ENCODE assay signal across 8 cellular contexts in genomic region chr9:114405294-114406034, GRCh38. TPM values are rescaled to one million over a fixed set of nuclear protein-coding genes. Genes with fewer than 3 reads are reported as not detected.
DNase-seq lines count a peak whose midpoint lies in the region; ATAC-seq and TF ChIP-seq lines count a peak whose summit lies in the region.

No MANE protein-coding gene starts in this region.

- H3K9me3 ChIP-seq in BLaER1 (no peaks in the 10 kb centered on the region), colonic mucosa (no peaks in the 10 kb centered on the region), right lobe of liver (no peaks in the 10 kb centered on the region)

- H4K20me1 ChIP-seq in BLaER1: no peaks in the 10 kb centered on the region

- intact Hi-C loops in colonic mucosa (cut with DNase I): loop anchor here (2.0 to 10.0 kb wide), 4 partner anchors 79 to 607 kb away; no protein-coding TSS in a partner anchor
- intact Hi-C loops in right lobe of liver (cut with DNase I): loop anchor here (10.0 kb wide), 1 partner anchor 249 kb away; the partner anchor contains the start of gene TEX53 (in 2 of the 2)

- peak overlapping the region; percentile 16; the same call in 1 of the 2 replicates for H3K4me2 ChIP-seq in BLaER1

- H3K27ac ChIP-seq in BLaER1 (0 out of 2 replicates have a peak overlapping the region, but pooled peaks have one; percentile 25), colonic mucosa (no peak overlapping the region), right lobe of liver (no peak overlapping the region)

- WGBS in right lobe of liver (ENCODE audit: insufficient coverage, low coverage, low lambda C conversion rate, missing lambda C conversion rate): 33% methylated on average over 6 of the region's 15 CpGs

- TF ChIP-seq CTCF in colonic mucosa (IDR thresholded peaks at IDR 0.05) (peak; percentile 80), right lobe of liver (IDR thresholded peaks at IDR 0.05) (peak; percentile 80 to 88 (median 86))

- H3K9ac ChIP-seq in BLaER1 (no peak overlapping the region), colonic mucosa (ENCODE audit: low read depth in 2 of 2, low read length in 2 of 2) (no peak overlapping the region)

- no peaks in the 10 kb centered on the region for H3K36me3 ChIP-seq in BLaER1
- H3K36me3 ChIP-seq in colonic mucosa: no peaks in the 10 kb centered on the region
- H3K36me3 ChIP-seq in right lobe of liver: no peaks in the 10 kb centered on the region

- H3K27me3 ChIP-seq in BLaER1 (no peaks in the 10 kb centered on the region), colonic mucosa (no peaks in the 10 kb centered on the region), right lobe of liver (no peaks in the 10 kb centered on the region)

- H3K4me1 ChIP-seq in BLaER1: peaks cover 18% of the 10 kb centered on the region
- H3K4me1 ChIP-seq in colonic mucosa: no peaks in the 10 kb centered on the region
- H3K4me1 ChIP-seq in right lobe of liver: no peaks in the 10 kb centered on the region

- TF ChIP-seq POLR2A in right lobe of liver (IDR thresholded peaks at IDR 0.05): no peak

- DNase-seq in NCI-H460 (ENCODE audit: extremely low read depth, low read depth): peak; percentile 77
- DNase-seq in activated CD4-positive, alpha-beta T cell treated with anti-CD3 and anti-CD28 coated beads for 48 hours: peak; percentile 83
- DNase-seq in colonic mucosa: peak; percentile 82
- peak; percentile 69 to 82 (median 78) for DNase-seq in right lobe of liver
- peak; percentile 54 for DNase-seq in stimulated activated CD8-positive, alpha-beta memory T cell treated with anti-CD3 and anti-CD28 coated beads, Interleukin-12 subunit alpha, Interleukin-12 subunit beta, amount 100 ng/mL, for 4 hours (ENCODE audit: low read depth)

- no peak overlapping the region for H3K4me3 ChIP-seq in BLaER1
- no peak overlapping the region for H3K4me3 ChIP-seq in colonic mucosa
- no peak overlapping the region for H3K4me3 ChIP-seq in right lobe of liver

- ATAC-seq in GM19023 (IDR thresholded peaks at IDR 0.05; ENCODE audit: unreplicated experiment) (peak; percentile 87), HG03135 (IDR thresholded peaks at IDR 0.05; ENCODE audit: unreplicated experiment) (peak; percentile 82), right lobe of liver (peak; percentile 92 to 97 (median 94))

RNA-seq across cellular contexts. Expression of gene AKNA, which starts 17.7 kb away (rescaled TPM):
- 36.2 and 40.8 TPM in 2 replicates for total RNA-seq in NCI-H460 (2014; rRNA removed; shearing (Covaris generic))
- polyA plus RNA-seq in NCI-H460 (2014; cell fraction: nucleus; rRNA removed): 4.8 and 8.7 TPM in 2 replicates
- total RNA-seq in colonic mucosa: 10 to 100 TPM; 26.9 to 44.9 TPM
- 10 to 100 TPM in 3 of 6 experiments, 1 to 10 TPM in 3; 4.7 to 15.1 (median 9.8) TPM for total RNA-seq in right lobe of liver
